1 cellular context compared by ENCODE assay signal in the genomic region with DNA sequence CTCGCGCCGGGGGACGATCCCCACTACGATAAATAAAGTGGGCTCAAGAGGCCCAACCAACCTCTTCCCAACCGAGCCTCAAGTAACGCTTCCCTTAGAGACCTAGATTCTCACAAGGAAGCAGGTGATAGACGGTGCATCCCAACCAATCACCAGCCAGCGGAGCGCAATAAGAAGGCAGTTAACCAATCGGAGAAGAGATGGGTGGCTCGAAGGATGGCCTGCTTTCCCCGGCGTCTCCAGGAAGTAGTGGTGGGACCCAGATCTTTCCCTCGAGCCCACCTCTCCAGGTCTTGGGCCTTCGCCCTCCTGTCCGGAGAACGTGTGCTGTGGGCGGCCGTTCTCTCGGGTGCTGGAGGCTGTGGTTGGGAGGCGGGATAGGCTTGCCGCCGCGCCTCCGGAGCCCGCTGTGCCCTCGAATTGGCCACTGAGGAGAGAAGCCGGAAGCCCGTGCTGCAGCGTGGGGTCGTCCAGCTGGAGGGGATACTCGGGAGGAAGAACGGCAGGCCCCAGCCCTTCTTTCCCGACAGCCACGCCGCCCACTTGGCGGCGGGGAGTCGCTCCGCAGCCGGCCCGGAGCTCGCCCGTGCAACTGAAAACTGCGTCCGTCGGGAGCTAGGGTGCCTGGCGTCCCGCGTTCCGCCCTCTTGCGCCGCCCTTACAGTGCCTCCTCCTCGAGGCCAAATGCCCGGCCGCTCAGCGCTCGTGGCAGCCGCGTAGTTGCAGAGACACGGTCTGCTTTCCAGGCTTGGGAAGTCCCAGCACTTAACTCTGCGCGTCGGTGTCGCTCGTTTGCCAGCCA.
TF ChIP-seq lines count a peak whose summit lies in the region.

A gene (minus strand): TSS at position 594 of the 802 bp plus-strand sequence. CDS start 2,665 bp downstream, outside the sequence.

TF ChIP-seq in WTC11, 78 proteins besides CTCF, POLR2A, EP300 and RAD21 (continued from another document and continues in another):
- TF ChIP-seq TP53 (CRISPR knock-in tag; IDR thresholded peaks at IDR 0.05) (0 out of 2 replicates have a peak, but pooled peaks have one; percentile 43), CREM (CRISPR knock-in tag; IDR thresholded peaks at IDR 0.05) (peak; percentile 50), NR2C2 (CRISPR knock-in tag; IDR thresholded peaks at IDR 0.05) (peak; percentile 40; the same call in 1 of the 2 replicates), CBFB (CRISPR knock-in tag; IDR thresholded peaks at IDR 0.05; ENCODE audit: low read depth) (0 out of 2 replicates have a peak, but pooled peaks have one; percentile 69), JUN (CRISPR knock-in tag; IDR thresholded peaks at IDR 0.05) (peak; percentile 43; the same call in 1 of the 2 replicates), GABPB1 (CRISPR knock-in tag; IDR thresholded peaks at IDR 0.05) (peak; percentile 81), ZNF232 (CRISPR knock-in tag; IDR thresholded peaks at IDR 0.05) (peak; percentile 47; the same call in 1 of the 2 replicates), ZNF416 (CRISPR knock-in tag; IDR thresholded peaks at IDR 0.05) (no peak), FOXJ3 (CRISPR knock-in tag; IDR thresholded peaks at IDR 0.05; ENCODE audit: borderline replicate concordance) (0 out of 2 replicates have a peak, but pooled peaks have one; percentile 11), SP1 (CRISPR knock-in tag; conservative IDR thresholded peaks at IDR 0.05) (peak; percentile 56; the same call in 1 of the 2 replicates), IRF2 (CRISPR knock-in tag; IDR thresholded peaks at IDR 0.05; ENCODE audit: borderline replicate concordance, low read depth) (no peak; the same call in 1 of the 2 replicates), FOXK1 (CRISPR knock-in tag; IDR thresholded peaks at IDR 0.05) (peak; percentile 70; the same call in 1 of the 2 replicates), TEAD1 (CRISPR knock-in tag; IDR thresholded peaks at IDR 0.05) (peak; percentile 33), NFE2L1 (CRISPR knock-in tag; IDR thresholded peaks at IDR 0.05) (no peak), CREB1 (CRISPR knock-in tag; IDR thresholded peaks at IDR 0.05) (no peak), NR3C1 (CRISPR knock-in tag; conservative IDR thresholded peaks at IDR 0.05; ENCODE audit: low read depth) (no peak)
- TF ChIP-seq, protein P1, sequence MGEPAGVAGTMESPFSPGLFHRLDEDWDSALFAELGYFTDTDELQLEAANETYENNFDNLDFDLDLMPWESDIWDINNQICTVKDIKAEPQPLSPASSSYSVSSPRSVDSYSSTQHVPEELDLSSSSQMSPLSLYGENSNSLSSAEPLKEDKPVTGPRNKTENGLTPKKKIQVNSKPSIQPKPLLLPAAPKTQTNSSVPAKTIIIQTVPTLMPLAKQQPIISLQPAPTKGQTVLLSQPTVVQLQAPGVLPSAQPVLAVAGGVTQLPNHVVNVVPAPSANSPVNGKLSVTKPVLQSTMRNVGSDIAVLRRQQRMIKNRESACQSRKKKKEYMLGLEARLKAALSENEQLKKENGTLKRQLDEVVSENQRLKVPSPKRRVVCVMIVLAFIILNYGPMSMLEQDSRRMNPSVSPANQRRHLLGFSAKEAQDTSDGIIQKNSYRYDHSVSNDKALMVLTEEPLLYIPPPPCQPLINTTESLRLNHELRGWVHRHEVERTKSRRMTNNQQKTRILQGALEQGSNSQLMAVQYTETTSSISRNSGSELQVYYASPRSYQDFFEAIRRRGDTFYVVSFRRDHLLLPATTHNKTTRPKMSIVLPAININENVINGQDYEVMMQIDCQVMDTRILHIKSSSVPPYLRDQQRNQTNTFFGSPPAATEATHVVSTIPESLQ (CRISPR knock-in tag; IDR thresholded peaks at IDR 0.05) = no peak; the same call in 1 of the 2 replicates
- TF ChIP-seq, protein P2, sequence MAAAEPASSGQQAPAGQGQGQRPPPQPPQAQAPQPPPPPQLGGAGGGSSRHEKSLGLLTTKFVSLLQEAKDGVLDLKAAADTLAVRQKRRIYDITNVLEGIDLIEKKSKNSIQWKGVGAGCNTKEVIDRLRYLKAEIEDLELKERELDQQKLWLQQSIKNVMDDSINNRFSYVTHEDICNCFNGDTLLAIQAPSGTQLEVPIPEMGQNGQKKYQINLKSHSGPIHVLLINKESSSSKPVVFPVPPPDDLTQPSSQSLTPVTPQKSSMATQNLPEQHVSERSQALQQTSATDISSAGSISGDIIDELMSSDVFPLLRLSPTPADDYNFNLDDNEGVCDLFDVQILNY (CRISPR knock-in tag; IDR thresholded peaks at IDR 0.05) = no peak
- TF ChIP-seq, protein P3, sequence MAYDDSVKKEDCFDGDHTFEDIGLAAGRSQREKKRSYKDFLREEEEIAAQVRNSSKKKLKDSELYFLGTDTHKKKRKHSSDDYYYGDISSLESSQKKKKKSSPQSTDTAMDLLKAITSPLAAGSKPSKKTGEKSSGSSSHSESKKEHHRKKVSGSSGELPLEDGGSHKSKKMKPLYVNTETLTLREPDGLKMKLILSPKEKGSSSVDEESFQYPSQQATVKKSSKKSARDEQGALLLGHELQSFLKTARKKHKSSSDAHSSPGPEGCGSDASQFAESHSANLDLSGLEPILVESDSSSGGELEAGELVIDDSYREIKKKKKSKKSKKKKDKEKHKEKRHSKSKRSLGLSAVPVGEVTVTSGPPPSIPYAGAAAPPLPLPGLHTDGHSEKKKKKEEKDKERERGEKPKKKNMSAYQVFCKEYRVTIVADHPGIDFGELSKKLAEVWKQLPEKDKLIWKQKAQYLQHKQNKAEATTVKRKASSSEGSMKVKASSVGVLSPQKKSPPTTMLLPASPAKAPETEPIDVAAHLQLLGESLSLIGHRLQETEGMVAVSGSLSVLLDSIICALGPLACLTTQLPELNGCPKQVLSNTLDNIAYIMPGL (CRISPR knock-in tag; IDR thresholded peaks at IDR 0.05) = peak; percentile 58; the same call in 1 of the 2 replicates
- TF ChIP-seq, protein P4, sequence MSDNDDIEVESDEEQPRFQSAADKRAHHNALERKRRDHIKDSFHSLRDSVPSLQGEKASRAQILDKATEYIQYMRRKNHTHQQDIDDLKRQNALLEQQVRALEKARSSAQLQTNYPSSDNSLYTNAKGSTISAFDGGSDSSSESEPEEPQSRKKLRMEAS (CRISPR knock-in tag; IDR thresholded peaks at IDR 0.05) = peak; percentile 78
- TF ChIP-seq, protein P5, sequence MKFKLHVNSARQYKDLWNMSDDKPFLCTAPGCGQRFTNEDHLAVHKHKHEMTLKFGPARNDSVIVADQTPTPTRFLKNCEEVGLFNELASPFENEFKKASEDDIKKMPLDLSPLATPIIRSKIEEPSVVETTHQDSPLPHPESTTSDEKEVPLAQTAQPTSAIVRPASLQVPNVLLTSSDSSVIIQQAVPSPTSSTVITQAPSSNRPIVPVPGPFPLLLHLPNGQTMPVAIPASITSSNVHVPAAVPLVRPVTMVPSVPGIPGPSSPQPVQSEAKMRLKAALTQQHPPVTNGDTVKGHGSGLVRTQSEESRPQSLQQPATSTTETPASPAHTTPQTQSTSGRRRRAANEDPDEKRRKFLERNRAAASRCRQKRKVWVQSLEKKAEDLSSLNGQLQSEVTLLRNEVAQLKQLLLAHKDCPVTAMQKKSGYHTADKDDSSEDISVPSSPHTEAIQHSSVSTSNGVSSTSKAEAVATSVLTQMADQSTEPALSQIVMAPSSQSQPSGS (CRISPR knock-in tag; IDR thresholded peaks at IDR 0.05; ENCODE audit: borderline replicate concordance, low read depth) = no peak
- TF ChIP-seq, protein P6, sequence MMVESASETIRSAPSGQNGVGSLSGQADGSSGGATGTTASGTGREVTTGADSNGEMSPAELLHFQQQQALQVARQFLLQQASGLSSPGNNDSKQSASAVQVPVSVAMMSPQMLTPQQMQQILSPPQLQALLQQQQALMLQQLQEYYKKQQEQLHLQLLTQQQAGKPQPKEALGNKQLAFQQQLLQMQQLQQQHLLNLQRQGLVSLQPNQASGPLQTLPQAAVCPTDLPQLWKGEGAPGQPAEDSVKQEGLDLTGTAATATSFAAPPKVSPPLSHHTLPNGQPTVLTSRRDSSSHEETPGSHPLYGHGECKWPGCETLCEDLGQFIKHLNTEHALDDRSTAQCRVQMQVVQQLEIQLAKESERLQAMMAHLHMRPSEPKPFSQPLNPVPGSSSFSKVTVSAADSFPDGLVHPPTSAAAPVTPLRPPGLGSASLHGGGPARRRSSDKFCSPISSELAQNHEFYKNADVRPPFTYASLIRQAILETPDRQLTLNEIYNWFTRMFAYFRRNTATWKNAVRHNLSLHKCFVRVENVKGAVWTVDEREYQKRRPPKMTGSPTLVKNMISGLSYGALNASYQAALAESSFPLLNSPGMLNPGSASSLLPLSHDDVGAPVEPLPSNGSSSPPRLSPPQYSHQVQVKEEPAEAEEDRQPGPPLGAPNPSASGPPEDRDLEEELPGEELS (CRISPR knock-in tag; IDR thresholded peaks at IDR 0.05) = peak; percentile 60; the same call in 1 of the 2 replicates
- TF ChIP-seq, protein P7, sequence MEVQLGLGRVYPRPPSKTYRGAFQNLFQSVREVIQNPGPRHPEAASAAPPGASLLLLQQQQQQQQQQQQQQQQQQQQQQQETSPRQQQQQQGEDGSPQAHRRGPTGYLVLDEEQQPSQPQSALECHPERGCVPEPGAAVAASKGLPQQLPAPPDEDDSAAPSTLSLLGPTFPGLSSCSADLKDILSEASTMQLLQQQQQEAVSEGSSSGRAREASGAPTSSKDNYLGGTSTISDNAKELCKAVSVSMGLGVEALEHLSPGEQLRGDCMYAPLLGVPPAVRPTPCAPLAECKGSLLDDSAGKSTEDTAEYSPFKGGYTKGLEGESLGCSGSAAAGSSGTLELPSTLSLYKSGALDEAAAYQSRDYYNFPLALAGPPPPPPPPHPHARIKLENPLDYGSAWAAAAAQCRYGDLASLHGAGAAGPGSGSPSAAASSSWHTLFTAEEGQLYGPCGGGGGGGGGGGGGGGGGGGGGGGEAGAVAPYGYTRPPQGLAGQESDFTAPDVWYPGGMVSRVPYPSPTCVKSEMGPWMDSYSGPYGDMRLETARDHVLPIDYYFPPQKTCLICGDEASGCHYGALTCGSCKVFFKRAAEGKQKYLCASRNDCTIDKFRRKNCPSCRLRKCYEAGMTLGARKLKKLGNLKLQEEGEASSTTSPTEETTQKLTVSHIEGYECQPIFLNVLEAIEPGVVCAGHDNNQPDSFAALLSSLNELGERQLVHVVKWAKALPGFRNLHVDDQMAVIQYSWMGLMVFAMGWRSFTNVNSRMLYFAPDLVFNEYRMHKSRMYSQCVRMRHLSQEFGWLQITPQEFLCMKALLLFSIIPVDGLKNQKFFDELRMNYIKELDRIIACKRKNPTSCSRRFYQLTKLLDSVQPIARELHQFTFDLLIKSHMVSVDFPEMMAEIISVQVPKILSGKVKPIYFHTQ (CRISPR knock-in tag; IDR thresholded peaks at IDR 0.05) = no peak
- TF ChIP-seq, protein P8, sequence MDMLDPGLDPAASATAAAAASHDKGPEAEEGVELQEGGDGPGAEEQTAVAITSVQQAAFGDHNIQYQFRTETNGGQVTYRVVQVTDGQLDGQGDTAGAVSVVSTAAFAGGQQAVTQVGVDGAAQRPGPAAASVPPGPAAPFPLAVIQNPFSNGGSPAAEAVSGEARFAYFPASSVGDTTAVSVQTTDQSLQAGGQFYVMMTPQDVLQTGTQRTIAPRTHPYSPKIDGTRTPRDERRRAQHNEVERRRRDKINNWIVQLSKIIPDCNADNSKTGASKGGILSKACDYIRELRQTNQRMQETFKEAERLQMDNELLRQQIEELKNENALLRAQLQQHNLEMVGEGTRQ (CRISPR knock-in tag; IDR thresholded peaks at IDR 0.05) = 0 out of 2 replicates have a peak, but pooled peaks have one; percentile 3
- TF ChIP-seq, protein P9, sequence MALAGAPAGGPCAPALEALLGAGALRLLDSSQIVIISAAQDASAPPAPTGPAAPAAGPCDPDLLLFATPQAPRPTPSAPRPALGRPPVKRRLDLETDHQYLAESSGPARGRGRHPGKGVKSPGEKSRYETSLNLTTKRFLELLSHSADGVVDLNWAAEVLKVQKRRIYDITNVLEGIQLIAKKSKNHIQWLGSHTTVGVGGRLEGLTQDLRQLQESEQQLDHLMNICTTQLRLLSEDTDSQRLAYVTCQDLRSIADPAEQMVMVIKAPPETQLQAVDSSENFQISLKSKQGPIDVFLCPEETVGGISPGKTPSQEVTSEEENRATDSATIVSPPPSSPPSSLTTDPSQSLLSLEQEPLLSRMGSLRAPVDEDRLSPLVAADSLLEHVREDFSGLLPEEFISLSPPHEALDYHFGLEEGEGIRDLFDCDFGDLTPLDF (CRISPR knock-in tag; IDR thresholded peaks at IDR 0.05) = no peak
- TF ChIP-seq, protein P10, sequence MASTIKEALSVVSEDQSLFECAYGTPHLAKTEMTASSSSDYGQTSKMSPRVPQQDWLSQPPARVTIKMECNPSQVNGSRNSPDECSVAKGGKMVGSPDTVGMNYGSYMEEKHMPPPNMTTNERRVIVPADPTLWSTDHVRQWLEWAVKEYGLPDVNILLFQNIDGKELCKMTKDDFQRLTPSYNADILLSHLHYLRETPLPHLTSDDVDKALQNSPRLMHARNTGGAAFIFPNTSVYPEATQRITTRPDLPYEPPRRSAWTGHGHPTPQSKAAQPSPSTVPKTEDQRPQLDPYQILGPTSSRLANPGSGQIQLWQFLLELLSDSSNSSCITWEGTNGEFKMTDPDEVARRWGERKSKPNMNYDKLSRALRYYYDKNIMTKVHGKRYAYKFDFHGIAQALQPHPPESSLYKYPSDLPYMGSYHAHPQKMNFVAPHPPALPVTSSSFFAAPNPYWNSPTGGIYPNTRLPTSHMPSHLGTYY (CRISPR knock-in tag; IDR thresholded peaks at IDR 0.05) = no peak
- TF ChIP-seq, protein P11, sequence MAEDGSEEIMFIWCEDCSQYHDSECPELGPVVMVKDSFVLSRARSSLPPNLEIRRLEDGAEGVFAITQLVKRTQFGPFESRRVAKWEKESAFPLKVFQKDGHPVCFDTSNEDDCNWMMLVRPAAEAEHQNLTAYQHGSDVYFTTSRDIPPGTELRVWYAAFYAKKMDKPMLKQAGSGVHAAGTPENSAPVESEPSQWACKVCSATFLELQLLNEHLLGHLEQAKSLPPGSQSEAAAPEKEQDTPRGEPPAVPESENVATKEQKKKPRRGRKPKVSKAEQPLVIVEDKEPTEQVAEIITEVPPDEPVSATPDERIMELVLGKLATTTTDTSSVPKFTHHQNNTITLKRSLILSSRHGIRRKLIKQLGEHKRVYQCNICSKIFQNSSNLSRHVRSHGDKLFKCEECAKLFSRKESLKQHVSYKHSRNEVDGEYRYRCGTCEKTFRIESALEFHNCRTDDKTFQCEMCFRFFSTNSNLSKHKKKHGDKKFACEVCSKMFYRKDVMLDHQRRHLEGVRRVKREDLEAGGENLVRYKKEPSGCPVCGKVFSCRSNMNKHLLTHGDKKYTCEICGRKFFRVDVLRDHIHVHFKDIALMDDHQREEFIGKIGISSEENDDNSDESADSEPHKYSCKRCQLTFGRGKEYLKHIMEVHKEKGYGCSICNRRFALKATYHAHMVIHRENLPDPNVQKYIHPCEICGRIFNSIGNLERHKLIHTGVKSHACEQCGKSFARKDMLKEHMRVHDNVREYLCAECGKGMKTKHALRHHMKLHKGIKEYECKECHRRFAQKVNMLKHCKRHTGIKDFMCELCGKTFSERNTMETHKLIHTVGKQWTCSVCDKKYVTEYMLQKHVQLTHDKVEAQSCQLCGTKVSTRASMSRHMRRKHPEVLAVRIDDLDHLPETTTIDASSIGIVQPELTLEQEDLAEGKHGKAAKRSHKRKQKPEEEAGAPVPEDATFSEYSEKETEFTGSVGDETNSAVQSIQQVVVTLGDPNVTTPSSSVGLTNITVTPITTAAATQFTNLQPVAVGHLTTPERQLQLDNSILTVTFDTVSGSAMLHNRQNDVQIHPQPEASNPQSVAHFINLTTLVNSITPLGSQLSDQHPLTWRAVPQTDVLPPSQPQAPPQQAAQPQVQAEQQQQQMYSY (CRISPR knock-in tag; IDR thresholded peaks at IDR 0.05) = peak; percentile 50; the same call in 1 of the 2 replicates
